In genomic region chrX:12955882-12956703, GRCh38 we compare ENCODE assay signal across 8 cellular contexts.
A peak's percentile ranks its signal among the peaks of the same experiment; 100 is the strongest.
DNase-seq lines count a peak whose midpoint lies in the region; ATAC-seq and TF ChIP-seq lines count a peak whose summit lies in the region.

No MANE protein-coding gene starts in this region.

- H3K4me3 ChIP-seq in OCI-LY3 (ENCODE audit: low read length): peak overlapping the region; percentile 67
- no peak overlapping the region for H3K4me3 ChIP-seq in retinal pigment epithelial cell (ENCODE audit: low read length)

- H3K27me3 ChIP-seq in OCI-LY3 (ENCODE audit: low read depth, low read length): no peaks in the 10 kb centered on the region

- H3K9me3 ChIP-seq in OCI-LY3 (ENCODE audit: insufficient read depth, low read length): peaks cover 3% of the 10 kb centered on the region; the same call in 1 of the 2 replicates

- H3K4me2 ChIP-seq in OCI-LY3 (ENCODE audit: low read length): peak overlapping the region; percentile 84

- no peaks in the 10 kb centered on the region for H3K36me3 ChIP-seq in OCI-LY3 (replicated peaks; ENCODE audit: low read depth, low read length)

- DNase-seq in activated T-helper 1 cell treated with Interleukin-2 at 50 U/mL for 16 hours (ENCODE audit: low read depth) (peak; percentile 49), fibroblast of the conjunctiva (ENCODE audit: low read depth) (peak; percentile 70), retinal pigment epithelial cell (ENCODE audit: low read depth) (peak; percentile 43), NCI-H510A treated with DMSO at 0.1 percent for 48 hours (lab: John Stamatoyannopoulos, UW) (no peak), globus pallidus (ENCODE audit: low spot score) (no peak)

- ATAC-seq in GM18502 (IDR thresholded peaks at IDR 0.05; ENCODE audit: poor library complexity, unreplicated experiment): peak; percentile 52
- peak; percentile 46 for ATAC-seq in HG02852 (IDR thresholded peaks at IDR 0.05; ENCODE audit: unreplicated experiment)

- no peak for TF ChIP-seq CTCF in OCI-LY3 (IDR thresholded peaks at IDR 0.05; ENCODE audit: low read depth, low read length)
- TF ChIP-seq CTCF in retinal pigment epithelial cell (conservative IDR thresholded peaks at IDR 0.05; ENCODE audit: low read depth, low read length): no peak

- H3K4me1 ChIP-seq in OCI-LY3 (ENCODE audit: low read length): peaks cover 71% of the 10 kb centered on the region

- no peaks in the 10 kb centered on the region for H4K20me1 ChIP-seq in OCI-LY3 (ENCODE audit: insufficient read depth, low read length)

- peak overlapping the region; percentile 90 for H3K9ac ChIP-seq in OCI-LY3 (ENCODE audit: low read length)

- peaks cover 31% of the 10 kb centered on the region for H3K79me2 ChIP-seq in OCI-LY3 (ENCODE audit: low read length)

- H3K27ac ChIP-seq in OCI-LY3 (ENCODE audit: low read length): peak overlapping the region; percentile 99

- no peak overlapping the region for H2AFZ ChIP-seq in OCI-LY3 (ENCODE audit: low read depth, low read length)

Comparison
In these comparisons a context has a peak if more than half of its experiments do, and no peak if none do; other contexts are left out.
1. DNase-seq: peak in activated T-helper 1 cell treated with Interleukin-2 at 50 U/mL for 16 hours (single experiment), fibroblast of the conjunctiva (single experiment) and retinal pigment epithelial cell (single experiment); none in NCI-H510A treated with DMSO at 0.1 percent for 48 hours (single experiment) and globus pallidus (single experiment).